In genomic region chr9:113990570-113990907, GRCh38 we compare ENCODE assay signal across 1 cellular context.
TF ChIP-seq lines count a peak whose summit lies in the region.

No MANE protein-coding gene starts in this region.

TF ChIP-seq in liver, 16 proteins besides CTCF, POLR2A, EP300 and RAD21 (continued from another document):
- no peak for TF ChIP-seq REST (IDR thresholded peaks at IDR 0.05)
- TF ChIP-seq GABPA (IDR thresholded peaks at IDR 0.05 in 1 of 2, conservative IDR thresholded peaks at IDR 0.05 in 1 of 2): no peak
- no peak for TF ChIP-seq HNF4G (IDR thresholded peaks at IDR 0.05)
- no peak for TF ChIP-seq TAF1 (conservative IDR thresholded peaks at IDR 0.05)
- TF ChIP-seq SP1 (IDR thresholded peaks at IDR 0.05): no peak
